In genomic region chr10:6300106-6300783, GRCh38 we compare ENCODE assay signal across 8 cellular contexts.
DNase-seq lines count a peak whose midpoint lies in the region; ATAC-seq and TF ChIP-seq lines count a peak whose summit lies in the region.

No MANE protein-coding gene starts in this region.

- ATAC-seq in GM19328 (IDR thresholded peaks at IDR 0.05; ENCODE audit: unreplicated experiment) (peak; percentile 81), HG03342 (IDR thresholded peaks at IDR 0.05; ENCODE audit: unreplicated experiment) (peak; percentile 89), esophagus mucosa (peak; percentile 27)

- H3K4me1 ChIP-seq in skeletal muscle tissue (ENCODE audit: control insufficient read depth in 3 of 3, insufficient read depth in 3 of 3, low read length in 3 of 3): peaks cover 0 to 5% (median 5%) of the 10 kb centered on the region in 3 donors

- no peak for TF ChIP-seq CTCF in CD14-positive monocyte (IDR thresholded peaks at IDR 0.05)

- H3K9ac ChIP-seq in skeletal muscle tissue (ENCODE audit: low read depth in 1 of 3, low read length in 3 of 3): no peak overlapping the region

- H3K27me3 ChIP-seq in skeletal muscle tissue (ENCODE audit: control insufficient read depth in 3 of 3, insufficient read depth in 3 of 3, low read length in 3 of 3): no peaks in the 10 kb centered on the region

- H3K27ac Mint-ChIP-seq in CD14-positive monocyte: peak overlapping the region; percentile 82 to 93 (median 90)
- H3K27ac Mint-ChIP-seq in T-helper 1 cell treated with Interleukin-12 subunit alpha and Interleukin-12 subunit beta and Interleukin-4 antibody, amounts not matched to agents 30 μg/mL and 1 μg/mL, for 36 hours: peak overlapping the region; percentile 80

- no peaks in the 10 kb centered on the region for H3K36me3 ChIP-seq in skeletal muscle tissue (ENCODE audit: control insufficient read depth in 3 of 3, insufficient read depth in 3 of 3, low read length in 3 of 3)

- DNase-seq in CD14-positive monocyte (ENCODE audit: low spot score): peak; percentile 77
- no peak for DNase-seq in NCI-H1048 (lab: John Stamatoyannopoulos, UW)
- DNase-seq in amniotic stem cell (lab: John Stamatoyannopoulos, UW): no peak

- no peaks in the 10 kb centered on the region for H3K9me3 ChIP-seq in skeletal muscle tissue (ENCODE audit: control insufficient read depth in 3 of 3, low read length in 3 of 3)

- H3K4me3 ChIP-seq in skeletal muscle tissue (ENCODE audit: low read length in 3 of 3): no peak overlapping the region

- intact Hi-C loops in CD14-positive monocyte (cut with micrococcal nuclease): loop anchor here in 1 of 2 donors (2.0 to 5.0 kb wide), 3 partner anchors 23 to 49 kb away; no protein-coding TSS in a partner anchor

- H3K36me3 Mint-ChIP-seq in CD14-positive monocyte: peaks cover 0 to 5% of the 10 kb centered on the region in 2 donors
- H3K36me3 Mint-ChIP-seq in T-helper 1 cell treated with Interleukin-12 subunit alpha and Interleukin-12 subunit beta and Interleukin-4 antibody, amounts not matched to agents 30 μg/mL and 1 μg/mL, for 36 hours (ENCODE audit: low read depth): peaks cover 16% of the 10 kb centered on the region

- H3K27ac ChIP-seq in skeletal muscle tissue (ENCODE audit: low read depth, low read length): peak overlapping the region; percentile 51

- H3K27me3 Mint-ChIP-seq in CD14-positive monocyte (ENCODE audit: low read depth in 3 of 3): peaks cover 2 to 14% (median 3%) of the 10 kb centered on the region in 3 donors
- no peaks in the 10 kb centered on the region for H3K27me3 Mint-ChIP-seq in T-helper 1 cell treated with Interleukin-12 subunit alpha and Interleukin-12 subunit beta and Interleukin-4 antibody, amounts not matched to agents 30 μg/mL and 1 μg/mL, for 36 hours (ENCODE audit: low read depth)

- peaks cover 61% of the 10 kb centered on the region for H3K4me1 Mint-ChIP-seq in CD14-positive monocyte
- peaks cover 48% of the 10 kb centered on the region for H3K4me1 Mint-ChIP-seq in T-helper 1 cell treated with Interleukin-12 subunit alpha and Interleukin-12 subunit beta and Interleukin-4 antibody, amounts not matched to agents 30 μg/mL and 1 μg/mL, for 36 hours (ENCODE audit: low read depth)

- H3K9me3 Mint-ChIP-seq in CD14-positive monocyte: peaks cover 0 to 4% (median 0%) of the 10 kb centered on the region in 7 donors
- peaks cover 3% of the 10 kb centered on the region for H3K9me3 Mint-ChIP-seq in T-helper 1 cell treated with Interleukin-12 subunit alpha and Interleukin-12 subunit beta and Interleukin-4 antibody, amounts not matched to agents 30 μg/mL and 1 μg/mL, for 36 hours

- peak overlapping the region in 1 of 2 donors; percentile 57 for H3K4me3 Mint-ChIP-seq in CD14-positive monocyte
- peak overlapping the region; percentile 37 for H3K4me3 Mint-ChIP-seq in T-helper 1 cell treated with Interleukin-12 subunit alpha and Interleukin-12 subunit beta and Interleukin-4 antibody, amounts not matched to agents 30 μg/mL and 1 μg/mL, for 36 hours

Comparison
In these comparisons a context has a peak if more than half of its experiments do, and no peak if none do; other contexts are left out.
1. ATAC-seq: peak in every context shown above with its lines; median percentile 89 in HG03342; 81 in GM19328; 27 in esophagus mucosa.